ENCODE assay signal across 13 cellular contexts in genomic region chr5:179258922-179259730, GRCh38.
DNase-seq lines count a peak whose midpoint lies in the region; ATAC-seq, FAIRE-seq and TF ChIP-seq lines count a peak whose summit lies in the region.
"Had no signal": no experiment of that assay in that cellular context is flagged by ENCODE, and none has a peak within 500 bp of the region (broad histone marks: within the 10 kb centered on the region; RNA-seq: fewer than 3 reads in every experiment).

No MANE protein-coding gene starts in this region.

- CTCF ChIA-PET in activated naive CD4-positive, alpha-beta T cell treated with anti-CD3 and anti-CD28 coated beads, Interleukin-2, amount 10 ng/mL, durations not matched to agents 7 days and 5 days (lab: Charles Lee) = no interaction called here
- CTCF ChIA-PET in activated naive CD4-positive, alpha-beta T cell treated with anti-CD3 and anti-CD28 coated beads for 36 hours (lab: Charles Lee) = no interaction called here

- no peaks in the 10 kb centered on the region for H3K9me3 ChIP-seq in small intestine (ENCODE audit: control insufficient read depth, low read depth)

- peaks cover 3% of the 10 kb centered on the region for H3K27me3 Mint-ChIP-seq in activated naive CD4-positive, alpha-beta T cell treated with anti-CD3 and anti-CD28 coated beads, Interleukin-2, amount 10 ng/mL, durations not matched to agents 7 days and 5 days
- H3K27me3 Mint-ChIP-seq in activated naive CD4-positive, alpha-beta T cell treated with anti-CD3 and anti-CD28 coated beads for 36 hours (ENCODE audit: low read depth) = no peaks in the 10 kb centered on the region
- peaks cover 4% of the 10 kb centered on the region for H3K27me3 Mint-ChIP-seq in type B pancreatic cell
- H3K27me3 Mint-ChIP-seq in T-helper 2 cell treated with Interferon-gamma antibody and Interleukin-4, amounts not matched to agents 5 μg/mL and 100 μg/mL, for 36 hours (ENCODE audit: low read depth) = no peaks in the 10 kb centered on the region

- no peak overlapping the region for H3K27ac Mint-ChIP-seq in activated naive CD4-positive, alpha-beta T cell treated with anti-CD3 and anti-CD28 coated beads, Interleukin-2, amount 10 ng/mL, durations not matched to agents 7 days and 5 days
- H3K27ac Mint-ChIP-seq in activated naive CD4-positive, alpha-beta T cell treated with anti-CD3 and anti-CD28 coated beads for 36 hours = no peak overlapping the region
- H3K27ac Mint-ChIP-seq in type B pancreatic cell = no peak overlapping the region
- no peak overlapping the region for H3K27ac Mint-ChIP-seq in T-helper 2 cell treated with Interferon-gamma antibody and Interleukin-4, amounts not matched to agents 5 μg/mL and 100 μg/mL, for 36 hours

- TF ChIP-seq CTCF in type B pancreatic cell (conservative IDR thresholded peaks at IDR 0.05) = no peak

- no peak overlapping the region for H3K4me3 ChIP-seq in small intestine (ENCODE audit: low read depth in 1 of 2, low read length in 2 of 2)

- no peaks in the 10 kb centered on the region for H3K36me3 Mint-ChIP-seq in activated naive CD4-positive, alpha-beta T cell treated with anti-CD3 and anti-CD28 coated beads, Interleukin-2, amount 10 ng/mL, durations not matched to agents 7 days and 5 days
- no peaks in the 10 kb centered on the region for H3K36me3 Mint-ChIP-seq in activated naive CD4-positive, alpha-beta T cell treated with anti-CD3 and anti-CD28 coated beads for 36 hours (ENCODE audit: low read depth)
- no peaks in the 10 kb centered on the region for H3K36me3 Mint-ChIP-seq in type B pancreatic cell
- H3K36me3 Mint-ChIP-seq in T-helper 2 cell treated with Interferon-gamma antibody and Interleukin-4, amounts not matched to agents 5 μg/mL and 100 μg/mL, for 36 hours (ENCODE audit: low read depth) = no peaks in the 10 kb centered on the region

- H3K9me3 Mint-ChIP-seq in activated naive CD4-positive, alpha-beta T cell treated with anti-CD3 and anti-CD28 coated beads, Interleukin-2, amount 10 ng/mL, durations not matched to agents 7 days and 5 days = no peaks in the 10 kb centered on the region
- no peaks in the 10 kb centered on the region for H3K9me3 Mint-ChIP-seq in activated naive CD4-positive, alpha-beta T cell treated with anti-CD3 and anti-CD28 coated beads for 36 hours
- no peaks in the 10 kb centered on the region for H3K9me3 Mint-ChIP-seq in type B pancreatic cell
- no peaks in the 10 kb centered on the region for H3K9me3 Mint-ChIP-seq in T-helper 2 cell treated with Interferon-gamma antibody and Interleukin-4, amounts not matched to agents 5 μg/mL and 100 μg/mL, for 36 hours

- 80 to 83% (median 81%) methylated on average over 23 to 26 of the region's 26 CpGs for WGBS in small intestine, 3 donors

- H3K4me3 Mint-ChIP-seq in activated naive CD4-positive, alpha-beta T cell treated with anti-CD3 and anti-CD28 coated beads, Interleukin-2, amount 10 ng/mL, durations not matched to agents 7 days and 5 days = no peak overlapping the region
- H3K4me3 Mint-ChIP-seq in activated naive CD4-positive, alpha-beta T cell treated with anti-CD3 and anti-CD28 coated beads for 36 hours = no peak overlapping the region
- H3K4me3 Mint-ChIP-seq in type B pancreatic cell = no peak overlapping the region
- no peak overlapping the region for H3K4me3 Mint-ChIP-seq in T-helper 2 cell treated with Interferon-gamma antibody and Interleukin-4, amounts not matched to agents 5 μg/mL and 100 μg/mL, for 36 hours

- no peaks in the 10 kb centered on the region for H3K27me3 ChIP-seq in small intestine (ENCODE audit: control insufficient read depth in 2 of 2, insufficient read depth in 2 of 2, low read length in 2 of 2)

- no peak for ATAC-seq in GM21367 (IDR thresholded peaks at IDR 0.05; ENCODE audit: unreplicated experiment)

- H3K4me1 ChIP-seq in small intestine (ENCODE audit: control insufficient read depth in 2 of 2, insufficient read depth in 1 of 2, low read depth in 1 of 2, low read length in 1 of 2) = no peaks in the 10 kb centered on the region

- DNase-seq in activated naive CD4-positive, alpha-beta T cell treated with anti-CD3 and anti-CD28 coated beads, Interleukin-2, amount 10 ng/mL, durations not matched to agents 7 days and 5 days = peak; percentile 10
- DNase-seq in activated naive CD4-positive, alpha-beta T cell treated with anti-CD3 and anti-CD28 coated beads for 36 hours = no peak
- DNase-seq in astrocyte of the hippocampus (ENCODE audit: low read depth, low spot score) (peak; percentile 41), kidney glomerular epithelial cell (lab: John Stamatoyannopoulos, UW) (peak; percentile 33), type B pancreatic cell (ENCODE audit: extremely low spot score, unreplicated experiment) (peak; percentile 63), small intestine (no peak)
- DNase-seq in T-helper 2 cell treated with Interferon-gamma antibody and Interleukin-4, amounts not matched to agents 5 μg/mL and 100 μg/mL, for 36 hours (ENCODE audit: low spot score) = no peak
- DNase-seq: activated naive CD4-positive, alpha-beta T cell; effector CD8-positive, alpha-beta T cell; NCI-H446; stimulated activated naive CD4-positive, alpha-beta T cell had no signal

- no peak overlapping the region for H3K27ac ChIP-seq in small intestine (ENCODE audit: low read depth in 1 of 2, low read length in 1 of 2)
- H3K27ac ChIP-seq: RWPE1 had no signal

- intact Hi-C loops in activated naive CD4-positive, alpha-beta T cell treated with anti-CD3 and anti-CD28 coated beads for 36 hours (cut with micrococcal nuclease) = no loop called here

- no peaks in the 10 kb centered on the region for H3K36me3 ChIP-seq in small intestine (ENCODE audit: control insufficient read depth in 2 of 2, insufficient read depth in 2 of 2, low read length in 2 of 2)

- FAIRE-seq in small intestine (lab: Jason Lieb, UNC) = no peak

- no peaks in the 10 kb centered on the region for H3K4me1 Mint-ChIP-seq in activated naive CD4-positive, alpha-beta T cell treated with anti-CD3 and anti-CD28 coated beads, Interleukin-2, amount 10 ng/mL, durations not matched to agents 7 days and 5 days
- no peaks in the 10 kb centered on the region for H3K4me1 Mint-ChIP-seq in activated naive CD4-positive, alpha-beta T cell treated with anti-CD3 and anti-CD28 coated beads for 36 hours (ENCODE audit: low read depth)
- H3K4me1 Mint-ChIP-seq in type B pancreatic cell (ENCODE audit: unreplicated experiment) = peaks cover 8% of the 10 kb centered on the region
- no peaks in the 10 kb centered on the region for H3K4me1 Mint-ChIP-seq in T-helper 2 cell treated with Interferon-gamma antibody and Interleukin-4, amounts not matched to agents 5 μg/mL and 100 μg/mL, for 36 hours (ENCODE audit: low read depth)

Comparison
In these comparisons a context has a peak if more than half of its experiments do, and no peak if none do; other contexts are left out.
1. DNase-seq: peak in activated naive CD4-positive, alpha-beta T cell treated with anti-CD3 and anti-CD28 coated beads, Interleukin-2, amount 10 ng/mL, durations not matched to agents 7 days and 5 days (single experiment), astrocyte of the hippocampus (single experiment), kidney glomerular epithelial cell (single experiment) and type B pancreatic cell (single experiment); none in activated naive CD4-positive, alpha-beta T cell treated with anti-CD3 and anti-CD28 coated beads for 36 hours (single experiment), small intestine (single experiment) and T-helper 2 cell treated with Interferon-gamma antibody and Interleukin-4, amounts not matched to agents 5 μg/mL and 100 μg/mL, for 36 hours (single experiment).